Comparison of ENCODE assay signal across 8 cellular contexts in genomic region chr18:3247243-3248061, GRCh38. TPM values are rescaled to one million over a fixed set of nuclear protein-coding genes. Genes with fewer than 3 reads are reported as not detected.
DNase-seq lines count a peak whose midpoint lies in the region; ATAC-seq and TF ChIP-seq lines count a peak whose summit lies in the region.

MYL12A (plus strand) TSS chr18:3247801; CDS start chr18:3253248, 5,447 bp downstream.

- peak within 1 kb of the TSS; percentile 92 to 98 (median 94) for H3K4me3 Mint-ChIP-seq in CD8-positive, alpha-beta memory T cell

- peaks cover 0 to 2% of the 10 kb centered on the region in 2 donors for H3K27me3 Mint-ChIP-seq in CD8-positive, alpha-beta memory T cell

- peaks cover 36% of the 10 kb centered on the region for H3K4me1 ChIP-seq in CD8-positive, alpha-beta memory T cell (ENCODE audit: insufficient read depth, low read length)
- H3K4me1 ChIP-seq in lung (ENCODE audit: control insufficient read depth in 2 of 2, insufficient read depth in 2 of 2, low read length in 2 of 2): peaks cover 0 to 7% of the 10 kb centered on the region in 2 donors

- H3K4me3 ChIP-seq in CD8-positive, alpha-beta memory T cell (ENCODE audit: low read length): peak within 1 kb of the TSS; percentile 96
- peak within 1 kb of the TSS; percentile 93 for H3K4me3 ChIP-seq in lung

- H3K27me3 ChIP-seq in CD8-positive, alpha-beta memory T cell (ENCODE audit: insufficient read depth, low read length, poor library complexity, severe bottlenecking): no peaks in the 10 kb centered on the region
- H3K27me3 ChIP-seq in lung (ENCODE audit: control insufficient read depth, insufficient read depth): no peaks in the 10 kb centered on the region

- peak; percentile 53 for ATAC-seq in GM19468 (IDR thresholded peaks at IDR 0.05; ENCODE audit: extremely low read depth, unreplicated experiment)
- peak; percentile 89 for ATAC-seq in lung (ENCODE audit: insufficient read depth, low FRiP score)

- peak within 1 kb of the TSS; percentile 91 to 98 (median 97) for H3K27ac Mint-ChIP-seq in CD8-positive, alpha-beta memory T cell

- WGBS in lung, 2 donors: 0 to 1% methylated on average over 48 to 65 of the region's 65 CpGs

- peaks cover 7 to 33% (median 8%) of the 10 kb centered on the region in 3 donors for H3K36me3 Mint-ChIP-seq in CD8-positive, alpha-beta memory T cell

- H3K27ac ChIP-seq in CD8-positive, alpha-beta memory T cell (ENCODE audit: low read depth, low read length): peak within 1 kb of the TSS; percentile 96
- H3K27ac ChIP-seq in lung (ENCODE audit: low read depth in 1 of 2, low read length in 1 of 2): peak within 1 kb of the TSS; percentile 100

- no peaks in the 10 kb centered on the region for H3K9me3 Mint-ChIP-seq in CD8-positive, alpha-beta memory T cell

- peaks cover 6% of the 10 kb centered on the region for H3K36me3 ChIP-seq in CD8-positive, alpha-beta memory T cell (ENCODE audit: insufficient read depth, low read length)
- H3K36me3 ChIP-seq in lung (ENCODE audit: control insufficient read depth in 2 of 2, insufficient read depth in 2 of 2, low read length in 2 of 2): peaks cover 0 to 4% of the 10 kb centered on the region in 2 donors

- peaks cover 43 to 66% (median 58%) of the 10 kb centered on the region in 3 donors for H3K4me1 Mint-ChIP-seq in CD8-positive, alpha-beta memory T cell

- peak; percentile 78 to 93 (median 86) for DNase-seq in CD8-positive, alpha-beta memory T cell
- DNase-seq in HS-5 (ENCODE audit: low read depth): peak; percentile 96
- DNase-seq in NK-92 treated with Interleukin-12 subunit alpha and Interleukin-12 subunit beta, amount 100 ng/mL, for 24 hours (lab: John Stamatoyannopoulos, UW): peak; percentile 83
- peak; percentile 96 for DNase-seq in activated CD8-positive, alpha-beta memory T cell treated with anti-CD3 and anti-CD28 coated beads for 24 hours
- peak; percentile 80 for DNase-seq in effector CD4-positive, alpha-beta T cell
- DNase-seq in lung (ENCODE audit: low spot score): peak; percentile 98
- peak; percentile 84 to 94 (median 84) for DNase-seq in stimulated activated CD4-positive, alpha-beta T cell treated with anti-CD3 and anti-CD28 coated beads, TNF-alpha, amount 100 ng/mL, for 4 hours (ENCODE audit: low read depth in 3 of 3)

- H3K9me3 ChIP-seq in CD8-positive, alpha-beta memory T cell (ENCODE audit: low read length): no peaks in the 10 kb centered on the region
- H3K9me3 ChIP-seq in lung (ENCODE audit: control insufficient read depth in 2 of 2, insufficient read depth in 1 of 2, low read length in 1 of 2): no peaks in the 10 kb centered on the region

- CTCF ChIA-PET in CD8-positive, alpha-beta memory T cell (lab: Charles Lee): interaction anchor here (0.9 to 5.7 kb wide), 23 partner anchors 8 to 346 kb away, joined by 3 to 42 read pairs (median 6); partner anchors contain the start of gene MYL12B

- POLR2A ChIA-PET in CD8-positive, alpha-beta memory T cell (lab: Charles Lee): interaction anchor here (0.6 to 8.7 kb wide), 30 partner anchors 8 to 642 kb away, joined by 3 to 134 read pairs (median 4); partner anchors contain the start of genes MYL12B and SMCHD1

- TF ChIP-seq CTCF in lung (IDR thresholded peaks at IDR 0.05; ENCODE audit: control extremely low read depth, extremely low read depth): no peak

RNA-seq across cellular contexts. Expression of gene MYL12A, which starts in this region (rescaled TPM):
- total RNA-seq in CD8-positive, alpha-beta memory T cell: 100 to 1,000 TPM; 338 to 348 TPM
- polyA plus RNA-seq in CD8-positive, alpha-beta memory T cell: 3,038 TPM
- 100 to 1,000 TPM; 321 to 403 TPM for total RNA-seq in lung
- 100 to 1,000 TPM; 578 to 796 TPM for polyA plus RNA-seq in lung

Comparison
In these comparisons a context has a peak if more than half of its experiments do, and no peak if none do; other contexts are left out.
1. Peak in every context shown above with its lines: DNase-seq, ATAC-seq, H3K4me3 ChIP-seq and H3K27ac ChIP-seq.